8 cellular contexts compared by ENCODE assay signal in the genomic region with DNA sequence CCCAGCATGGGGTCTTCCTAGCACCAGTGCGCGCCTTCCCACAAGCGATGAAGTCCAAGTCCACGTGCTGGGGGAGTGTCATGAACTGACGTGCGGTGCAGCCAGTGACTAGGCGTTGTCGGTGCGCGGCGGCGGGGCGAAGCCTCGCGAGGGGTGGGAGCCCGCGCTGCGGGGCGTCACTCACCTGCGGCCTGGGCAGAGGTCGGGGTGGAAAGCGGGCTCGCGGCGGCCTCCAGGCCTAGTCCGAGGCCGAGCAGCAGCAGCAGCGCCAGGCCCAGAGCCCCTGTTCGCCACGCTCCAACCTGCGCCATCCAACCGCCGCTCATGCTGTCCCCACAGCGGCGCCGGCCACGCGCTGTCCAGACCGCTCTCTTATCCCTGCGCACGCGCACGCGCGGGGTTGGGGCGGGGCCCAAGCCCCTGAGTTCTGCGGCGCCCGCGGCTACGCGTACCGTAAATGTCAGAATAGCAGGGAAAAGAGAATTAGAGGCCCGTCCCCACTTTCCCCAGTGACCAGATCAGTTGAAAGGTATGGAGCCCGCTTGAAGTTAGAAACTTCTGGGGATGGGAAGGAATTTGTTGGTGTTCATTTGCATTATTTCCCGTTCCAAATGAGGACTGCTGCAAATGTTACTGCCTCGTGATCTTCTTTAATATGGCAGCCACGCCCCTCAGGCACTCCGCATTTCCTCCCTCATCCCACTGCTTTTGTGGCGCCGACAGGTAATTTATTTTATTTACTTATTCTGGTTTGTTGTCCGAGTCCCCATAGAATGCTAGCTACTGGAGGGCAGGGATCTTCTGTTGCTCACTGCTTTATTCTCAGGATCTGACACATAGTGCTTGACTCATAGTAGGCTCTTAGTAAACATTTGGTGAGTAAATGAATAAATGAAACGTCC. TPM values are rescaled to one million over a fixed set of nuclear protein-coding genes. Genes with fewer than 3 reads are reported as not detected.
DNase-seq lines count a peak whose midpoint lies in the region; ATAC-seq and TF ChIP-seq lines count a peak whose summit lies in the region.

A gene (minus strand): TSS at position 394 of the 902 bp plus-strand sequence. CDS start 68 bp downstream, at position 326.

- intact Hi-C loops in T-helper 1 cell treated with Interleukin-12 subunit alpha and Interleukin-12 subunit beta and Interleukin-4 antibody, amounts not matched to agents 30 ng/mL and 1 ng/mL, for 36 hours (cut with micrococcal nuclease): loop anchor here (1.0 to 5.0 kb wide), 6 partner anchors 13 to 205 kb away; a partner anchor contains a TSS
- intact Hi-C loops in left ventricle myocardium inferior (cut with micrococcal nuclease): no loop called here

- DNase-seq in NCI-H1436 treated with DMSO at 0.1 percent for 48 hours (lab: John Stamatoyannopoulos, UW) (peak; percentile 50), amniotic epithelial cell (ENCODE audit: low read depth) (peak; percentile 82), left ventricle myocardium inferior (peak; percentile 92), progenitor cell of endocrine pancreas (ENCODE audit: low spot score, unreplicated experiment) (peak; percentile 78), upper lobe of left lung (peak; percentile 89 to 99)

- H3K9me3 ChIP-seq in left ventricle myocardium inferior (replicated peaks): no peaks in the 10 kb centered on the region
- no peaks in the 10 kb centered on the region for H3K9me3 ChIP-seq in upper lobe of left lung

- no peaks in the 10 kb centered on the region for H3K27me3 ChIP-seq in left ventricle myocardium inferior (ENCODE audit: low read depth)
- H3K27me3 ChIP-seq in upper lobe of left lung: no peaks in the 10 kb centered on the region

- H3K27ac ChIP-seq in left ventricle myocardium inferior (replicated peaks): peak within 1 kb of the TSS; percentile 85
- peak within 1 kb of the TSS; percentile 57 to 70 (median 67) for H3K27ac ChIP-seq in upper lobe of left lung

- peaks cover 5% of the 10 kb centered on the region for H3K36me3 Mint-ChIP-seq in progenitor cell of endocrine pancreas (ENCODE audit: insufficient read depth)

- H3K27ac Mint-ChIP-seq in progenitor cell of endocrine pancreas: peak within 1 kb of the TSS; percentile 97

- H3K4me1 Mint-ChIP-seq in progenitor cell of endocrine pancreas (ENCODE audit: low read depth): peaks cover 17% of the 10 kb centered on the region

- no peaks in the 10 kb centered on the region for H3K9me3 Mint-ChIP-seq in progenitor cell of endocrine pancreas (ENCODE audit: low read depth)

- H3K27me3 Mint-ChIP-seq in progenitor cell of endocrine pancreas: no peaks in the 10 kb centered on the region

- TF ChIP-seq CTCF in left ventricle myocardium inferior (IDR thresholded peaks at IDR 0.05; ENCODE audit: borderline replicate concordance): no peak
- TF ChIP-seq CTCF in progenitor cell of endocrine pancreas (IDR thresholded peaks at IDR 0.05; ENCODE audit: unreplicated experiment): no peak
- TF ChIP-seq CTCF in upper lobe of left lung (IDR thresholded peaks at IDR 0.05): peak in 1 of 6 experiments; percentile 29

- TF ChIP-seq POLR2A in upper lobe of left lung (IDR thresholded peaks at IDR 0.05): peak in 2 of 4 donors; percentile 41 to 67

- H3K36me3 ChIP-seq in left ventricle myocardium inferior: peaks cover 30% of the 10 kb centered on the region
- H3K36me3 ChIP-seq in upper lobe of left lung: peaks cover 0 to 44% (median 10%) of the 10 kb centered on the region in 4 donors

- H3K4me3 ChIP-seq in GM08714 (ENCODE audit: low read length): peak within 1 kb of the TSS; percentile 80
- peak within 1 kb of the TSS; percentile 77 for H3K4me3 ChIP-seq in left ventricle myocardium inferior
- H3K4me3 ChIP-seq in upper lobe of left lung: peak within 1 kb of the TSS; percentile 49 to 78 (median 64)

- peak; percentile 75 for ATAC-seq in HG02623 (IDR thresholded peaks at IDR 0.05; ENCODE audit: unreplicated experiment)
- ATAC-seq in upper lobe of left lung (ENCODE audit: low FRiP score in 2 of 2): peak; percentile 90 to 98

- peaks cover 68% of the 10 kb centered on the region for H3K4me1 ChIP-seq in left ventricle myocardium inferior
- peaks cover 34 to 56% (median 46%) of the 10 kb centered on the region in 4 donors for H3K4me1 ChIP-seq in upper lobe of left lung

- no peak for TF ChIP-seq EP300 in upper lobe of left lung (IDR thresholded peaks at IDR 0.05)

- 0 to 1% methylated on average over 28 to 42 of the region's 63 CpGs for WGBS in upper lobe of left lung, 2 donors

- H3K4me3 Mint-ChIP-seq in progenitor cell of endocrine pancreas (ENCODE audit: low read depth): peak within 1 kb of the TSS; percentile 93

RNA-seq across cellular contexts. Expression of the gene that starts here (rescaled TPM):
- 54.9 and 55.9 TPM in 2 replicates for total RNA-seq in T-helper 1 cell treated with Interleukin-12 subunit alpha and Interleukin-12 subunit beta and Interleukin-4 antibody, amounts not matched to agents 30 ng/mL and 1 ng/mL, for 36 hours
- total RNA-seq in left ventricle myocardium inferior: 31.8 TPM
- 59.7 and 63.1 TPM in 2 replicates for total RNA-seq in progenitor cell of endocrine pancreas
- 10 to 100 TPM; 10.5 to 54.0 (median 27.3) TPM for total RNA-seq in upper lobe of left lung

Comparison
In these comparisons a context has a peak if more than half of its experiments do, and no peak if none do; other contexts are left out.
1. Peak in every context shown above with its lines: DNase-seq, ATAC-seq, H3K4me3 ChIP-seq and H3K27ac ChIP-seq.